ENCODE assay signal across 1 cellular context in the genomic region with DNA sequence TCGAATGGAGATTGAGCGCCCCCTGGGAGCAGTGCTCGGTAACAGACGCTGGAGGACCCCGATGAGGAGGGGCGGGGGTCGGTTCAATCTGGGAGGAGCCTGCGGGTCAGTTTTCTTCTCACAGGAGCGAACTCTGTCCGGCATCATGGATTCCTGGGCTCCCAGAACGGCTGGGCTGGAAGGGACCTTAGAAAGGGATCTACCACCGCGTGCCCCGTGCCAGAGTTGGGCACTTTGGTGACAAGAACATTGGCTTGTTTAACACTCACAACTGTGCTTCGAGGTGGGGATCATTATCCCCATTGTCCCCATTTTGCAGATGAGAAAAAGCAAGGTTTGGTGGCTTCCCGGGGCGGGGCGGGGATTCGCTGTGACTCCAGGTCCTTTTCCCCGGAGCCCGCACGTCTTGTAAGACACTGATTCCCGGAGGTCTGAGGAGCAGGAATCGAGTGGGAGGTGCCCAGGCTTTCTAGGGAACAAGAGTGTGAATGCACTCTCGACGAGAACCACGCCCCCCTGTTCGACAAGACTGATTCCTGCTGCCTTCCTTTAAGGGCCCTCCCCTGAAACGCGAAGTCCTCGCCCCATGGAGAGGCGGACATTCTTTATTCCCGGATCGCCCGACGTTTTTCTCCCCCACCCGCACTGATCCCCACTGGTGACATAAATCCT.
TF ChIP-seq lines count a peak whose summit lies in the region.

No MANE protein-coding gene starts in this region.

TF ChIP-seq in SK-N-SH, 30 proteins besides CTCF, POLR2A, EP300 and RAD21 (continued from another document):
- TF ChIP-seq EZH2phosphoT487 (IDR thresholded peaks at IDR 0.05; ENCODE audit: borderline replicate concordance, low read depth) (no peak), SMC3 (IDR thresholded peaks at IDR 0.05; ENCODE audit: low read depth, low read length) (peak; percentile 90), MEF2A (IDR thresholded peaks at IDR 0.05; ENCODE audit: borderline replicate concordance, low read depth) (no peak), CHD2 (IDR thresholded peaks at IDR 0.05; ENCODE audit: low read length, partially characterized antibody) (no peak), FOXJ3 (CRISPR knock-in tag; IDR thresholded peaks at IDR 0.05) (no peak), JUND (IDR thresholded peaks at IDR 0.05) (no peak), FOXM1 (IDR thresholded peaks at IDR 0.05; ENCODE audit: low read depth) (no peak), TAF1 (IDR thresholded peaks at IDR 0.05; ENCODE audit: borderline replicate concordance, low read depth, low read length) (peak; percentile 16; the same call in 1 of the 2 replicates), NRF1 (IDR thresholded peaks at IDR 0.05; ENCODE audit: low read depth, low read length) (no peak), NFIC (IDR thresholded peaks at IDR 0.05; ENCODE audit: borderline replicate concordance) (no peak), TCF12 (IDR thresholded peaks at IDR 0.05) (no peak), SIN3A (IDR thresholded peaks at IDR 0.05; ENCODE audit: borderline replicate concordance, low read depth, low read length) (0 out of 2 replicates have a peak, but pooled peaks have one; percentile 52), GABPA (IDR thresholded peaks at IDR 0.05; ENCODE audit: low read depth) (no peak), IRF3 (IDR thresholded peaks at IDR 0.05; ENCODE audit: low read depth, low read length) (no peak), POLR2AphosphoS5 (IDR thresholded peaks at IDR 0.05; ENCODE audit: low read depth, low read length) (peak; percentile 51; the same call in 1 of the 2 replicates), RFX5 (IDR thresholded peaks at IDR 0.05; ENCODE audit: low read length) (no peak), RCOR1 (IDR thresholded peaks at IDR 0.05; ENCODE audit: low read length) (no peak), MAX (IDR thresholded peaks at IDR 0.05; ENCODE audit: low read depth) (peak; percentile 36), FOSL2 (IDR thresholded peaks at IDR 0.05; ENCODE audit: borderline replicate concordance, low read depth) (no peak), RXRA (IDR thresholded peaks at IDR 0.05; ENCODE audit: borderline replicate concordance, low read depth) (no peak), MXI1 (IDR thresholded peaks at IDR 0.05; ENCODE audit: low read depth, low read length) (0 out of 2 replicates have a peak, but pooled peaks have one; percentile 57), USF2 (IDR thresholded peaks at IDR 0.05; ENCODE audit: borderline replicate concordance, low read depth, low read length) (no peak), TEAD4 (IDR thresholded peaks at IDR 0.05; ENCODE audit: borderline replicate concordance, insufficient read depth) (no peak), GATA2 (CRISPR knock-in tag; IDR thresholded peaks at IDR 0.05) (0 out of 2 replicates have a peak, but pooled peaks have one; percentile 14), ELF1 (IDR thresholded peaks at IDR 0.05) (no peak), YY1 (IDR thresholded peaks at IDR 0.05; ENCODE audit: low read depth) (no peak)
- TF ChIP-seq, protein P1, sequence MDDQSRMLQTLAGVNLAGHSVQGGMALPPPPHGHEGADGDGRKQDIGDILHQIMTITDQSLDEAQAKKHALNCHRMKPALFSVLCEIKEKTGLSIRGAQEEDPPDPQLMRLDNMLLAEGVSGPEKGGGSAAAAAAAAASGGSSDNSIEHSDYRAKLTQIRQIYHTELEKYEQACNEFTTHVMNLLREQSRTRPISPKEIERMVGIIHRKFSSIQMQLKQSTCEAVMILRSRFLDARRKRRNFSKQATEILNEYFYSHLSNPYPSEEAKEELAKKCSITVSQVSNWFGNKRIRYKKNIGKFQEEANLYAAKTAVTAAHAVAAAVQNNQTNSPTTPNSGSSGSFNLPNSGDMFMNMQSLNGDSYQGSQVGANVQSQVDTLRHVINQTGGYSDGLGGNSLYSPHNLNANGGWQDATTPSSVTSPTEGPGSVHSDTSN (IDR thresholded peaks at IDR 0.05) = no peak
- TF ChIP-seq, protein P2, sequence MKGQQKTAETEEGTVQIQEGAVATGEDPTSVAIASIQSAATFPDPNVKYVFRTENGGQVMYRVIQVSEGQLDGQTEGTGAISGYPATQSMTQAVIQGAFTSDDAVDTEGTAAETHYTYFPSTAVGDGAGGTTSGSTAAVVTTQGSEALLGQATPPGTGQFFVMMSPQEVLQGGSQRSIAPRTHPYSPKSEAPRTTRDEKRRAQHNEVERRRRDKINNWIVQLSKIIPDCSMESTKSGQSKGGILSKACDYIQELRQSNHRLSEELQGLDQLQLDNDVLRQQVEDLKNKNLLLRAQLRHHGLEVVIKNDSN (IDR thresholded peaks at IDR 0.05; ENCODE audit: borderline replicate concordance, low read depth) = no peak
- TF ChIP-seq, protein P3, sequence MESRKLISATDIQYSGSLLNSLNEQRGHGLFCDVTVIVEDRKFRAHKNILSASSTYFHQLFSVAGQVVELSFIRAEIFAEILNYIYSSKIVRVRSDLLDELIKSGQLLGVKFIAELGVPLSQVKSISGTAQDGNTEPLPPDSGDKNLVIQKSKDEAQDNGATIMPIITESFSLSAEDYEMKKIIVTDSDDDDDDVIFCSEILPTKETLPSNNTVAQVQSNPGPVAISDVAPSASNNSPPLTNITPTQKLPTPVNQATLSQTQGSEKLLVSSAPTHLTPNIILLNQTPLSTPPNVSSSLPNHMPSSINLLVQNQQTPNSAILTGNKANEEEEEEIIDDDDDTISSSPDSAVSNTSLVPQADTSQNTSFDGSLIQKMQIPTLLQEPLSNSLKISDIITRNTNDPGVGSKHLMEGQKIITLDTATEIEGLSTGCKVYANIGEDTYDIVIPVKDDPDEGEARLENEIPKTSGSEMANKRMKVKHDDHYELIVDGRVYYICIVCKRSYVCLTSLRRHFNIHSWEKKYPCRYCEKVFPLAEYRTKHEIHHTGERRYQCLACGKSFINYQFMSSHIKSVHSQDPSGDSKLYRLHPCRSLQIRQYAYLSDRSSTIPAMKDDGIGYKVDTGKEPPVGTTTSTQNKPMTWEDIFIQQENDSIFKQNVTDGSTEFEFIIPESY (IDR thresholded peaks at IDR 0.05; ENCODE audit: borderline replicate concordance, low read depth) = no peak
